ENCODE assay signal across 1 cellular context in genomic region chr1:39387452-39387851, GRCh38.
TF ChIP-seq lines count a peak whose summit lies in the region.

No MANE protein-coding gene starts in this region.

TF ChIP-seq in K562, 482 proteins besides CTCF, POLR2A, EP300 and RAD21 (continued from another document):
- TF ChIP-seq ZBTB11 (CRISPR knock-in tag; IDR thresholded peaks at IDR 0.05) (0 out of 6 replicates have a peak, but pooled peaks of 1 of the 3 experiments have one; percentile 31), GTF3C2 (IDR thresholded peaks at IDR 0.05; ENCODE audit: borderline replicate concordance, extremely low read depth, insufficient read length) (no peak), SP1 (CRISPR knock-in tag; IDR thresholded peaks at IDR 0.05) (no peak), ELF1 (tag; IDR thresholded peaks at IDR 0.05) (peak; percentile 20; the same call in 1 of the 2 replicates), TEAD1 (CRISPR knock-in tag; IDR thresholded peaks at IDR 0.05) (0 out of 4 replicates have a peak, but pooled peaks of 1 of the 2 experiments have one; percentile 45), TCF7 (IDR thresholded peaks at IDR 0.05; ENCODE audit: borderline replicate concordance) (peak; percentile 93), LEF1 (IDR thresholded peaks at IDR 0.05) (peak; percentile 98), ZNF175 (CRISPR knock-in tag; IDR thresholded peaks at IDR 0.05; ENCODE audit: low read depth) (no peak), ZNF143 (CRISPR knock-in tag; IDR thresholded peaks at IDR 0.05) (no peak)
